15 cellular contexts compared by ENCODE assay signal in genomic region chr19:54777851-54778250, GRCh38. TPM values are rescaled to one million over a fixed set of nuclear protein-coding genes. Genes with fewer than 3 reads are reported as not detected.
"Had no signal": no experiment of that assay in that cellular context is flagged by ENCODE, and none has a peak within 500 bp of the region (broad histone marks: within the 10 kb centered on the region; RNA-seq: fewer than 3 reads in every experiment).

No MANE protein-coding gene starts in this region.

RNA-seq across cellular contexts. Expression of gene KIR2DL1, which starts 8.3 kb away (rescaled TPM):
- total RNA-seq: stomach, subcutaneous adipose tissue, temporal lobe, testis, thoracic aorta, thyroid gland, tibial nerve, transverse colon, ureter, urinary bladder, uterus, vagina had no signal

RNA-seq across cellular contexts. Expression of gene KIR2DL4, which starts 25.6 kb away (rescaled TPM):
- total RNA-seq: temporal lobe, thyroid gland, tibial nerve, urinary bladder, uterus, vagina had no signal

RNA-seq across cellular contexts. Expression of gene KIR3DL1, which starts 38.4 kb away (rescaled TPM):
- total RNA-seq: stomach, subcutaneous adipose tissue, suprapubic skin, temporal lobe, testis, thoracic aorta, thyroid gland, transverse colon, ureter, urinary bladder, vagina had no signal

RNA-seq across cellular contexts. Expression of gene KIR2DL3, which starts 39.5 kb away (rescaled TPM):
- total RNA-seq: stomach, subcutaneous adipose tissue, suprapubic skin, temporal lobe, testis, thoracic aorta, thyroid gland, tibial nerve, upper lobe of right lung, ureter, urinary bladder, uterus, vagina had no signal

RNA-seq across cellular contexts. Expression of gene KIR3DL3, which starts 53.6 kb away (rescaled TPM):
- total RNA-seq: stomach, subcutaneous adipose tissue, suprapubic skin, temporal lobe, testis, thoracic aorta, thyroid gland, tibial nerve, upper lobe of left lung, upper lobe of right lung, ureter, urinary bladder, uterus, vagina had no signal
